In genomic region chr6:11710968-11711643, GRCh38 we compare ENCODE assay signal across 11 cellular contexts.
DNase-seq lines count a peak whose midpoint lies in the region; ATAC-seq and TF ChIP-seq lines count a peak whose summit lies in the region.
"Had no signal": no experiment of that assay in that cellular context is flagged by ENCODE, and none has a peak within 500 bp of the region (broad histone marks: within the 10 kb centered on the region; RNA-seq: fewer than 3 reads in every experiment).

No MANE protein-coding gene starts in this region.

- intact Hi-C loops in OCI-LY7 (cut with micrococcal nuclease; ENCODE audit: unreplicated experiment) = no loop called here

- H3K36me3 Mint-ChIP-seq in CD4-positive, CD25-positive, alpha-beta regulatory T cell = peaks cover 10% of the 10 kb centered on the region
- peaks cover 23% of the 10 kb centered on the region for H3K36me3 Mint-ChIP-seq in activated naive CD8-positive, alpha-beta T cell treated with anti-CD3 and anti-CD28 coated beads, Interleukin-2, amount 50 U/mL, for 24 hours (ENCODE audit: low read depth)
- H3K36me3 Mint-ChIP-seq in osteocyte (ENCODE audit: unreplicated experiment) = no peaks in the 10 kb centered on the region

- no peaks in the 10 kb centered on the region for H3K9me2 ChIP-seq in OCI-LY7 (ENCODE audit: insufficient read depth, low read length)

- no peak overlapping the region for H3K4me2 ChIP-seq in OCI-LY7 (ENCODE audit: low read length)

- H4K20me1 ChIP-seq in OCI-LY7 (ENCODE audit: insufficient read depth, low read length) = no peaks in the 10 kb centered on the region

- POLR2A ChIA-PET in OCI-LY7 (lab: Charles Lee) = interaction anchor here (0.6 kb wide), 1 partner anchor 901 kb away, joined by 3 read pairs; no protein-coding TSS in a partner anchor

- peaks cover 41 to 83% (median 61%) of the 10 kb centered on the region in 4 donors for H3K4me1 Mint-ChIP-seq in CD4-positive, CD25-positive, alpha-beta regulatory T cell
- peaks cover 74% of the 10 kb centered on the region for H3K4me1 Mint-ChIP-seq in activated naive CD8-positive, alpha-beta T cell treated with anti-CD3 and anti-CD28 coated beads, Interleukin-2, amount 50 U/mL, for 24 hours
- H3K4me1 Mint-ChIP-seq in osteocyte (ENCODE audit: unreplicated experiment) = peaks cover 28% of the 10 kb centered on the region

- DNase-seq in CD4-positive, CD25-positive, alpha-beta regulatory T cell = no peak
- no peak for DNase-seq in activated naive CD8-positive, alpha-beta T cell treated with anti-CD3 and anti-CD28 coated beads, Interleukin-2, amount 50 U/mL, for 24 hours
- DNase-seq in osteocyte (ENCODE audit: extremely low spot score, unreplicated experiment) (peak; percentile 10), NCI-H526 (lab: John Stamatoyannopoulos, UW) (no peak), Peyer's patch (no peak), OCI-LY7 (ENCODE audit: low spot score) (no peak)
- DNase-seq: endodermal cell, NCI-H2029 had no signal

- H3K27me3 Mint-ChIP-seq in CD4-positive, CD25-positive, alpha-beta regulatory T cell = no peaks in the 10 kb centered on the region
- H3K27me3 Mint-ChIP-seq in activated naive CD8-positive, alpha-beta T cell treated with anti-CD3 and anti-CD28 coated beads, Interleukin-2, amount 50 U/mL, for 24 hours = no peaks in the 10 kb centered on the region
- H3K27me3 Mint-ChIP-seq in osteocyte (ENCODE audit: unreplicated experiment) = no peaks in the 10 kb centered on the region

- peak overlapping the region; percentile 16 to 80 (median 63) for H3K4me3 Mint-ChIP-seq in CD4-positive, CD25-positive, alpha-beta regulatory T cell
- peak overlapping the region; percentile 72 for H3K4me3 Mint-ChIP-seq in activated naive CD8-positive, alpha-beta T cell treated with anti-CD3 and anti-CD28 coated beads, Interleukin-2, amount 50 U/mL, for 24 hours
- H3K4me3 Mint-ChIP-seq in osteocyte (ENCODE audit: unreplicated experiment) = no peak overlapping the region
- H3K4me3 Mint-ChIP-seq: endodermal cell had no signal

- no peaks in the 10 kb centered on the region for H3K9me3 Mint-ChIP-seq in CD4-positive, CD25-positive, alpha-beta regulatory T cell
- peaks cover 7% of the 10 kb centered on the region for H3K9me3 Mint-ChIP-seq in activated naive CD8-positive, alpha-beta T cell treated with anti-CD3 and anti-CD28 coated beads, Interleukin-2, amount 50 U/mL, for 24 hours
- no peaks in the 10 kb centered on the region for H3K9me3 Mint-ChIP-seq in osteocyte (ENCODE audit: unreplicated experiment)

- peaks cover 2% of the 10 kb centered on the region for H3K36me3 ChIP-seq in CD4-positive, CD25-positive, alpha-beta regulatory T cell (ENCODE audit: control insufficient read depth, insufficient read depth, low read length)
- no peaks in the 10 kb centered on the region for H3K36me3 ChIP-seq in Peyer's patch
- H3K36me3 ChIP-seq in OCI-LY7 (ENCODE audit: insufficient read depth, low read length) = no peaks in the 10 kb centered on the region

- H3K4me3 ChIP-seq in CD4-positive, CD25-positive, alpha-beta regulatory T cell (ENCODE audit: low read depth, low read length) = peak overlapping the region; percentile 69
- H3K4me3 ChIP-seq in Peyer's patch (no peak overlapping the region), OCI-LY7 (ENCODE audit: low read depth, low read length, poor library complexity, severe bottlenecking) (no peak overlapping the region)

- CTCF ChIA-PET in OCI-LY7 (lab: Charles Lee; ENCODE audit: unreplicated experiment) = no interaction called here

- no peaks in the 10 kb centered on the region for H3K9me3 ChIP-seq in CD4-positive, CD25-positive, alpha-beta regulatory T cell (ENCODE audit: control insufficient read depth in 2 of 2, low read length in 2 of 2)
- H3K9me3 ChIP-seq in Peyer's patch (no peaks in the 10 kb centered on the region), OCI-LY7 (ENCODE audit: low read length) (no peaks in the 10 kb centered on the region)

- ATAC-seq in CD4-positive, CD25-positive, alpha-beta regulatory T cell (ENCODE audit: low read depth in 2 of 2) = no peak
- ATAC-seq in HG02852 (IDR thresholded peaks at IDR 0.05; ENCODE audit: unreplicated experiment) (peak; percentile 12), GM18498 (IDR thresholded peaks at IDR 0.05; ENCODE audit: unreplicated experiment) (no peak)
- ATAC-seq in activated naive CD8-positive, alpha-beta T cell treated with anti-CD3 and anti-CD28 coated beads, Interleukin-2, amount 50 U/mL, for 24 hours = peak; percentile 20
- ATAC-seq: HCT116 had no signal

- no peaks in the 10 kb centered on the region for H3K79me2 ChIP-seq in OCI-LY7 (ENCODE audit: insufficient read depth, low read depth, low read length)

- peak overlapping the region; percentile 82 for H3K27ac ChIP-seq in CD4-positive, CD25-positive, alpha-beta regulatory T cell (ENCODE audit: insufficient read depth, low read length, poor library complexity, severe bottlenecking)
- H3K27ac ChIP-seq in Peyer's patch (peak overlapping the region in 1 of 4 donors; percentile 47), OCI-LY7 (ENCODE audit: low read depth, low read length, poor library complexity, severe bottlenecking) (no peak overlapping the region)

- TF ChIP-seq CTCF in osteocyte (IDR thresholded peaks at IDR 0.05) (no peak), Peyer's patch (IDR thresholded peaks at IDR 0.05) (no peak), OCI-LY7 (conservative IDR thresholded peaks at IDR 0.05; ENCODE audit: low read length) (no peak)

- H2AFZ ChIP-seq in OCI-LY7 (ENCODE audit: low read length) = no peak overlapping the region

- H3K27ac Mint-ChIP-seq in CD4-positive, CD25-positive, alpha-beta regulatory T cell = peak overlapping the region; percentile 95 to 99 (median 98)
- peak overlapping the region; percentile 99 for H3K27ac Mint-ChIP-seq in activated naive CD8-positive, alpha-beta T cell treated with anti-CD3 and anti-CD28 coated beads, Interleukin-2, amount 50 U/mL, for 24 hours
- peak overlapping the region; percentile 89 for H3K27ac Mint-ChIP-seq in osteocyte (ENCODE audit: unreplicated experiment)
- H3K27ac Mint-ChIP-seq: endodermal cell had no signal

- H3K27me3 ChIP-seq in CD4-positive, CD25-positive, alpha-beta regulatory T cell (ENCODE audit: control insufficient read depth, insufficient read depth, low read length) = no peaks in the 10 kb centered on the region
- no peaks in the 10 kb centered on the region for H3K27me3 ChIP-seq in Peyer's patch

- BruUV-seq in OCI-LY7 (replicated peaks; lab: Mats Ljungman, UMichigan) = no TSS peak

- peaks cover 74% of the 10 kb centered on the region for H3K4me1 ChIP-seq in CD4-positive, CD25-positive, alpha-beta regulatory T cell (ENCODE audit: control insufficient read depth, insufficient read depth, low read length, poor library complexity, severe bottlenecking)
- H3K4me1 ChIP-seq in Peyer's patch (peaks cover 0 to 5% (median 0%) of the 10 kb centered on the region in 4 donors), OCI-LY7 (ENCODE audit: insufficient read depth, low read length, poor library complexity, severe bottlenecking) (no peaks in the 10 kb centered on the region)

- no peak for TF ChIP-seq POLR2A in Peyer's patch (IDR thresholded peaks at IDR 0.05)

Comparison
In these comparisons a context has a peak if more than half of its experiments do, and no peak if none do; other contexts are left out.
1. ATAC-seq: peak in HG02852 (single experiment) and activated naive CD8-positive, alpha-beta T cell treated with anti-CD3 and anti-CD28 coated beads, Interleukin-2, amount 50 U/mL, for 24 hours (single experiment); none in CD4-positive, CD25-positive, alpha-beta regulatory T cell (0 of 2) and GM18498 (single experiment).
2. Peak in every context shown above with its lines, with median percentiles within 50 percentile points of each other: H3K27ac Mint-ChIP-seq.